8 cellular contexts compared by ENCODE assay signal in the genomic region with DNA sequence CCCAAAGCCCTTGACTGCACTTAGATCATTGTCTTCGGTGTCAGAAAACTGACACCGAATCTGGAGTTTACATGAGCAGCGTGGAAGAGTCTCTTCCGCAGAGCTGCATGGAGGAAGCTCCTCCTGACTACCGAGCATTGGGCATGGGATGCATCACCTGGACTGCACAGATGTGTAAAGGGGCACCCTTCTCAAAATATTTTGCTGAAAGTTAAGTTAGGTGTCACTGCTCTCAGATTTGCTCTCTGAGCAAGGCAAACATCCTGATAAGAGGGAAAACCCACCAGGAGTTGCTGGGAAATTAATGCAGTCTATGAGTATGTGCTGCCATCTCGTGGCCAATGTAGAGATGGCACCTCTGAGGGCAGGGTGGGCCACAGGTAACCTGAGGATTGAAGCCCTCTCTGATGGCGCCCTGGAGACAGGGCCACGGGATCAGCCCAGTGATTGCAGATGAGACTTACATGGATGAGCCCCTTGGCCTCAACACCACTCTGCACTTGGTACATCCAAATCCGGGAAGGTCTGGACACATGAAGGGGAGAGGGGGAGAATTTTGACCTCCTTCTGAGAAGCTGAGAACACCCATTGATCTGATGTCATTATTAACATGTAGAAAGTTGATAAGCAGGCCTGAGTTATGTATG.
DNase-seq lines count a peak whose midpoint lies in the region; ATAC-seq and TF ChIP-seq lines count a peak whose summit lies in the region.

No MANE protein-coding gene starts in this region.

- no peak overlapping the region for H3K27ac ChIP-seq in body of pancreas
- no peak overlapping the region for H3K27ac ChIP-seq in iPS-20b (ENCODE audit: low read length)

- H3K36me3 ChIP-seq in body of pancreas (replicated peaks in 1 of 2; ENCODE audit: insufficient read depth in 1 of 2, low read depth in 2 of 2) (no peaks in the 10 kb centered on the region), iPS-20b (ENCODE audit: insufficient read depth, low read depth, low read length) (no peaks in the 10 kb centered on the region)

- H3K9me3 ChIP-seq in body of pancreas: no peaks in the 10 kb centered on the region
- H3K9me3 ChIP-seq in iPS-20b (ENCODE audit: insufficient read depth, low read depth, low read length): no peaks in the 10 kb centered on the region

- WGBS in body of pancreas, 2 donors: 7 to 9% methylated on average over 9 of the region's 9 CpGs

- peak; percentile 80 for ATAC-seq in GM21381 (IDR thresholded peaks at IDR 0.05; ENCODE audit: unreplicated experiment)
- ATAC-seq in body of pancreas: peak; percentile 66

- H3K4me3 ChIP-seq in body of pancreas: no peak overlapping the region
- peak overlapping the region; percentile 48; the same call in 1 of the 2 replicates for H3K4me3 ChIP-seq in iPS-20b (ENCODE audit: low read length)

- intact Hi-C loops in body of pancreas (cut with DNase I): no loop called here

- H3K4me1 ChIP-seq in body of pancreas (no peaks in the 10 kb centered on the region), iPS-20b (ENCODE audit: insufficient read depth, low read length) (no peaks in the 10 kb centered on the region)

- TF ChIP-seq POLR2A in body of pancreas (IDR thresholded peaks at IDR 0.05): no peak

- H3K27me3 ChIP-seq in body of pancreas: no peaks in the 10 kb centered on the region
- H3K27me3 ChIP-seq in iPS-20b (ENCODE audit: insufficient read depth, low read length): no peaks in the 10 kb centered on the region

- H3K9ac ChIP-seq in iPS-20b (ENCODE audit: low read depth, low read length): peak overlapping the region; percentile 14; the same call in 1 of the 2 replicates

- DNase-seq in DMS153 (lab: John Stamatoyannopoulos, UW) (peak; percentile 3), HT1080 (ENCODE audit: low read depth) (peak; percentile 58), T1000 (lab: John Stamatoyannopoulos, UW) (peak; percentile 27), body of pancreas (peak; percentile 50 to 72 (median 54)), NCI-H1930 (lab: John Stamatoyannopoulos, UW) (no peak)
- DNase-seq in stimulated activated CD4-positive, alpha-beta T cell treated with anti-CD3 and anti-CD28 coated beads, Interleukin-15, amount 100 ng/mL, for 1 hour (ENCODE audit: low read depth in 1 of 2, low spot score in 1 of 2): peak; percentile 7 to 45

- peak; percentile 74 to 92 (median 84) for TF ChIP-seq CTCF in body of pancreas (IDR thresholded peaks at IDR 0.05)

Comparison
In these comparisons a context has a peak if more than half of its experiments do, and no peak if none do; other contexts are left out.
1. DNase-seq: peak in DMS153 (single experiment), HT1080 (single experiment), T1000 (single experiment), body of pancreas (4 of 4) and stimulated activated CD4-positive, alpha-beta T cell treated with anti-CD3 and anti-CD28 coated beads, Interleukin-15, amount 100 ng/mL, for 1 hour (2 of 2); none in NCI-H1930 (0 of 2).